ENCODE assay signal across 8 cellular contexts in genomic region chr2:226031078-226031937, GRCh38.
DNase-seq lines count a peak whose midpoint lies in the region; ATAC-seq and TF ChIP-seq lines count a peak whose summit lies in the region.

No MANE protein-coding gene starts in this region.

- H3K27me3 ChIP-seq in BJ (ENCODE audit: control insufficient read depth, insufficient read depth, low read length): no peaks in the 10 kb centered on the region
- H3K27me3 ChIP-seq in GM23248 (replicated peaks; ENCODE audit: insufficient read depth): no peaks in the 10 kb centered on the region
- H3K27me3 ChIP-seq in fibroblast of lung (ENCODE audit: control insufficient read depth, insufficient read depth, low read length): no peaks in the 10 kb centered on the region
- no peaks in the 10 kb centered on the region for H3K27me3 ChIP-seq in muscle layer of colon (ENCODE audit: control insufficient read depth in 1 of 2, insufficient read depth in 2 of 2, low read length in 2 of 2)

- ATAC-seq in natural killer cell: no peak

- peaks cover 2% of the 10 kb centered on the region for H3K9me3 Mint-ChIP-seq in activated CD4-positive, alpha-beta memory T cell treated with anti-CD3 and anti-CD28 coated beads, Interleukin-2, amount 10 ng/mL, durations not matched to agents 7 days and 5 days
- peaks cover 4 to 6% of the 10 kb centered on the region in 2 donors for H3K9me3 Mint-ChIP-seq in natural killer cell

- peaks cover 28% of the 10 kb centered on the region for H3K27me3 Mint-ChIP-seq in activated CD4-positive, alpha-beta memory T cell treated with anti-CD3 and anti-CD28 coated beads, Interleukin-2, amount 10 ng/mL, durations not matched to agents 7 days and 5 days
- peaks cover 10 to 19% of the 10 kb centered on the region in 2 donors for H3K27me3 Mint-ChIP-seq in natural killer cell (ENCODE audit: low read depth in 2 of 2)

- peak overlapping the region; percentile 30 for H3K4me3 Mint-ChIP-seq in activated CD4-positive, alpha-beta memory T cell treated with anti-CD3 and anti-CD28 coated beads, Interleukin-2, amount 10 ng/mL, durations not matched to agents 7 days and 5 days
- no peak overlapping the region for H3K4me3 Mint-ChIP-seq in natural killer cell

- H3K4me2 ChIP-seq in GM23248 (ENCODE audit: unreplicated experiment) (peak overlapping the region; percentile 98), fibroblast of lung (ENCODE audit: extremely low read depth, insufficient read depth, low read length) (peak overlapping the region; percentile 92)

- intact Hi-C loops in natural killer cell (cut with micrococcal nuclease): no loop called here

- 2 to 4% methylated on average over 29 to 33 of the region's 33 CpGs for WGBS in GM23248 (ENCODE audit: low coverage in 1 of 2, low lambda C conversion rate in 2 of 2, missing lambda C conversion rate in 2 of 2), 2 experiments

- H3K27ac ChIP-seq in GM23248: no peak overlapping the region
- peak overlapping the region; percentile 57 for H3K27ac ChIP-seq in fibroblast of lung (ENCODE audit: insufficient read depth, low read length)
- peak overlapping the region; percentile 59 for H3K27ac ChIP-seq in muscle layer of colon (ENCODE audit: low read depth, low read length)

- H3K4me1 Mint-ChIP-seq in activated CD4-positive, alpha-beta memory T cell treated with anti-CD3 and anti-CD28 coated beads, Interleukin-2, amount 10 ng/mL, durations not matched to agents 7 days and 5 days: peaks cover 2% of the 10 kb centered on the region
- no peaks in the 10 kb centered on the region for H3K4me1 Mint-ChIP-seq in natural killer cell

- H3K9me3 ChIP-seq in GM23248 (ENCODE audit: low read depth): no peaks in the 10 kb centered on the region
- H3K9me3 ChIP-seq in fibroblast of lung (ENCODE audit: control insufficient read depth, insufficient read depth, low read depth, low read length): no peaks in the 10 kb centered on the region
- H3K9me3 ChIP-seq in muscle layer of colon (ENCODE audit: low read length): no peaks in the 10 kb centered on the region

- CTCF ChIA-PET in BJ (lab: Yijun Ruan, JAX): interaction anchor here (1.0 to 1.3 kb wide), 2 partner anchors 15 to 17 kb away, joined by 3 read pairs; no protein-coding TSS in a partner anchor
- CTCF ChIA-PET in activated CD4-positive, alpha-beta memory T cell treated with anti-CD3 and anti-CD28 coated beads, Interleukin-2, amount 10 ng/mL, durations not matched to agents 7 days and 5 days (lab: Charles Lee): no interaction called here

- H3K9me2 ChIP-seq in GM23248 (ENCODE audit: insufficient read depth): no peaks in the 10 kb centered on the region

- H3K4me3 ChIP-seq in BJ (ENCODE audit: low read depth, low read length) (peak overlapping the region; percentile 42), GM23248 (peak overlapping the region; percentile 75), fibroblast of lung (replicated peaks in 1 of 4; ENCODE audit: control extremely low read depth in 1 of 4, insufficient read depth in 1 of 4, low read depth in 3 of 4, low read length in 4 of 4) (peak overlapping the region; percentile 63 to 75 (median 67)), muscle layer of colon (ENCODE audit: low read depth in 1 of 2, low read length in 2 of 2) (peak overlapping the region; percentile 66 to 78)

- H3K27ac Mint-ChIP-seq in activated CD4-positive, alpha-beta memory T cell treated with anti-CD3 and anti-CD28 coated beads, Interleukin-2, amount 10 ng/mL, durations not matched to agents 7 days and 5 days: no peak overlapping the region
- H3K27ac Mint-ChIP-seq in natural killer cell: no peak overlapping the region

- in situ Hi-C loops in GM23248 (cut with MboI): no loop called here

- H3K79me2 ChIP-seq in GM23248 (ENCODE audit: insufficient read depth) (no peaks in the 10 kb centered on the region), fibroblast of lung (ENCODE audit: control insufficient read depth, insufficient read depth, low read length) (no peaks in the 10 kb centered on the region)

- H3K4me1 ChIP-seq in GM23248 (ENCODE audit: insufficient read depth) (peaks cover 11% of the 10 kb centered on the region), fibroblast of lung (ENCODE audit: control insufficient read depth, extremely low read depth, insufficient read depth, low read length) (no peaks in the 10 kb centered on the region), muscle layer of colon (ENCODE audit: insufficient read depth, low read length) (peaks cover 10% of the 10 kb centered on the region)

- no peaks in the 10 kb centered on the region for H3K36me3 Mint-ChIP-seq in activated CD4-positive, alpha-beta memory T cell treated with anti-CD3 and anti-CD28 coated beads, Interleukin-2, amount 10 ng/mL, durations not matched to agents 7 days and 5 days (ENCODE audit: low read depth)
- no peaks in the 10 kb centered on the region for H3K36me3 Mint-ChIP-seq in natural killer cell

- peaks cover 14% of the 10 kb centered on the region for H3F3A ChIP-seq in GM23248 (ENCODE audit: insufficient read depth)

- POLR2A ChIA-PET in BJ (lab: Charles Lee): interaction anchor here (0.5 kb wide), 2 partner anchors 35 to 619 kb away, joined by 3 read pairs; no protein-coding TSS in a partner anchor
- POLR2A ChIA-PET in activated CD4-positive, alpha-beta memory T cell treated with anti-CD3 and anti-CD28 coated beads, Interleukin-2, amount 10 ng/mL, durations not matched to agents 7 days and 5 days (lab: Charles Lee): no interaction called here

- H2AFZ ChIP-seq in GM23248 (peak overlapping the region; percentile 91), fibroblast of lung (ENCODE audit: low read length) (peak overlapping the region; percentile 92)

- H3K9ac ChIP-seq in GM23248: peak overlapping the region; percentile 56
- H3K9ac ChIP-seq in fibroblast of lung (ENCODE audit: insufficient read depth, low read length): peak overlapping the region; percentile 44
- H3K9ac ChIP-seq in muscle layer of colon (ENCODE audit: low read length): peak overlapping the region; percentile 29

- 0 out of 2 replicates have a peak, but pooled peaks have one; percentile 8 for TF ChIP-seq CTCF in BJ (IDR thresholded peaks at IDR 0.05; ENCODE audit: insufficient read depth, low read depth, low read length)
- no peak for TF ChIP-seq CTCF in fibroblast of lung (conservative IDR thresholded peaks at IDR 0.05 in 1 of 2, IDR thresholded peaks at IDR 0.05 in 1 of 2; ENCODE audit: low read depth in 1 of 2, low read length in 2 of 2)
- TF ChIP-seq CTCF in natural killer cell (IDR thresholded peaks at IDR 0.05): no peak

- DNase-seq in BJ (ENCODE audit: low read depth): no peak
- peak; percentile 73 for DNase-seq in GM23248
- DNase-seq in NCI-H1694 (lab: John Stamatoyannopoulos, UW): peak; percentile 21
- DNase-seq in activated CD4-positive, alpha-beta memory T cell treated with anti-CD3 and anti-CD28 coated beads, Interleukin-2, amount 10 ng/mL, durations not matched to agents 7 days and 5 days: no peak
- peak; percentile 73 to 80 for DNase-seq in fibroblast of lung (ENCODE audit: low read depth in 2 of 2)
- peak; percentile 36 for DNase-seq in stromal cell of bone marrow (ENCODE audit: low read depth)
- DNase-seq in natural killer cell: no peak

- H3K36me3 ChIP-seq in BJ (ENCODE audit: control insufficient read depth, insufficient read depth, low read length) (no peaks in the 10 kb centered on the region), GM23248 (ENCODE audit: low read depth) (no peaks in the 10 kb centered on the region), fibroblast of lung (ENCODE audit: control insufficient read depth, insufficient read depth, low read length) (no peaks in the 10 kb centered on the region), muscle layer of colon (ENCODE audit: insufficient read depth, low read length) (no peaks in the 10 kb centered on the region)

- H4K20me1 ChIP-seq in GM23248 (ENCODE audit: insufficient read depth) (no peaks in the 10 kb centered on the region), fibroblast of lung (ENCODE audit: control insufficient read depth, extremely low read depth, insufficient read depth, low read length) (no peaks in the 10 kb centered on the region)

Comparison
In these comparisons a context has a peak if more than half of its experiments do, and no peak if none do; other contexts are left out.
1. DNase-seq: peak in GM23248 (single experiment), NCI-H1694 (single experiment), fibroblast of lung (2 of 2) and stromal cell of bone marrow (single experiment); none in BJ (single experiment), activated CD4-positive, alpha-beta memory T cell treated with anti-CD3 and anti-CD28 coated beads, Interleukin-2, amount 10 ng/mL, durations not matched to agents 7 days and 5 days (single experiment) and natural killer cell (single experiment).
2. Peak in every context shown above with its lines, with median percentiles within 50 percentile points of each other: H3K4me3 ChIP-seq and H3K9ac ChIP-seq.